8 cellular contexts compared by ENCODE assay signal in the genomic region with DNA sequence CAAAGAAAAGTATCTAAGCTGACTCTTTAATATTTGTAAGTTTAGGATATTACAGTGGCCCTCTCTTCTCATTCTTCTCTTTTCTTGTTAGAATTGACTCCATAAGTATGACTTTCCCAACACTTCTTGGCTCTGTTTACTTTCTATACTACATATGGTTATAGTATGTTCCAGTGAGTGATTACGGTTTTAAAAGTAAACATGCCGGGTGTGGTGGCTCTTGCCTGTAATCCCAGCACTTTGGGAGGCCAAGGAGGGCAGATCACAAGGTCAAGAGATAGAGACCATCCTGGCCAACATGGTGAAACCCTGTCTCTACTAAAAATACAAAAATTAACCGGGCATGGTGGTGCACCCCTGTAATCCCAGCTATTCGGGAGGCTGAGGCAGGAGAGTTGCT. TPM values are rescaled to one million over a fixed set of nuclear protein-coding genes. Genes with fewer than 3 reads are reported as not detected.
DNase-seq lines count a peak whose midpoint lies in the region; ATAC-seq and TF ChIP-seq lines count a peak whose summit lies in the region.
"Not testable (repeated sequence)": the region's sequence is repeated elsewhere in the genome, so short reads cannot be mapped to it uniquely, and the experiment has no call there.

No MANE protein-coding gene starts in this region.

- H4K20me1 ChIP-seq in PC-3 (ENCODE audit: low read length): not testable (repeated sequence)

- H3K9ac ChIP-seq in PC-3 (ENCODE audit: low read length): not testable (repeated sequence)

- ATAC-seq in CD8-positive, alpha-beta T cell; PC-3: not testable (repeated sequence)

- POLR2A ChIA-PET in CD8-positive, alpha-beta T cell (lab: Charles Lee): interaction anchor here (1.0 kb wide), 1 partner anchor 49 kb away, joined by 3 read pairs; no protein-coding TSS in a partner anchor
- POLR2A ChIA-PET in PC-3 (lab: Charles Lee; ENCODE audit: unreplicated experiment); activated CD4-positive, alpha-beta T cell treated with anti-CD3 and anti-CD28 coated beads, Interleukin-2, amount 10 ng/mL, durations not matched to agents 7 days and 5 days (lab: Charles Lee): not testable (repeated sequence)

- not testable (repeated sequence) for DNase-seq in CD8-positive, alpha-beta T cell; PC-3; activated CD4-positive, alpha-beta T cell treated with anti-CD3 and anti-CD28 coated beads, Interleukin-2, amount 10 ng/mL, durations not matched to agents 7 days and 5 days; activated T-helper 2 cell treated with anti-CD3 and anti-CD28 coated beads, Interferon-gamma antibody, Interleukin-2, Interleukin-4, amounts not matched to agents 10 μg/mL and 5 μg/mL and 100 μg/mL, durations not matched to agents 14 hours and 24 hours and 36 hours (ENCODE audit: low spot score); immature natural killer cell; neural crest cell (ENCODE audit: low read depth, low spot score); type B pancreatic cell (ENCODE audit: extremely low spot score, unreplicated experiment)

- peak overlapping the region; percentile 38 for H3K27ac Mint-ChIP-seq in CD8-positive, alpha-beta T cell
- peak overlapping the region; percentile 33 for H3K27ac Mint-ChIP-seq in activated CD4-positive, alpha-beta T cell treated with anti-CD3 and anti-CD28 coated beads, Interleukin-2, amount 10 ng/mL, durations not matched to agents 7 days and 5 days
- peak overlapping the region; percentile 46 for H3K27ac Mint-ChIP-seq in activated T-helper 2 cell treated with anti-CD3 and anti-CD28 coated beads, Interferon-gamma antibody, Interleukin-2, Interleukin-4, amounts not matched to agents 10 μg/mL and 5 μg/mL and 100 μg/mL, durations not matched to agents 14 hours and 24 hours and 36 hours
- H3K27ac Mint-ChIP-seq in brain (peak overlapping the region in 1 of 5 experiments; percentile 70), immature natural killer cell (peak overlapping the region; percentile 39 to 95 (median 74))
- H3K27ac Mint-ChIP-seq in neural crest cell (ENCODE audit: unreplicated experiment); type B pancreatic cell: not testable (repeated sequence)

- H3K36me3 Mint-ChIP-seq in CD8-positive, alpha-beta T cell: peaks cover 28% of the 10 kb centered on the region
- H3K36me3 Mint-ChIP-seq in activated CD4-positive, alpha-beta T cell treated with anti-CD3 and anti-CD28 coated beads, Interleukin-2, amount 10 ng/mL, durations not matched to agents 7 days and 5 days (ENCODE audit: low read depth): peaks cover 32% of the 10 kb centered on the region
- H3K36me3 Mint-ChIP-seq in activated T-helper 2 cell treated with anti-CD3 and anti-CD28 coated beads, Interferon-gamma antibody, Interleukin-2, Interleukin-4, amounts not matched to agents 10 μg/mL and 5 μg/mL and 100 μg/mL, durations not matched to agents 14 hours and 24 hours and 36 hours (ENCODE audit: low read depth): peaks cover 31% of the 10 kb centered on the region
- H3K36me3 Mint-ChIP-seq in brain (peaks cover 36% of the 10 kb centered on the region), type B pancreatic cell (peaks cover 11% of the 10 kb centered on the region)
- H3K36me3 Mint-ChIP-seq in immature natural killer cell; neural crest cell (ENCODE audit: low read depth): not testable (repeated sequence)

- not testable (repeated sequence) for H3K27ac ChIP-seq in CD8-positive, alpha-beta T cell (ENCODE audit: low read depth, low read length); PC-3 (ENCODE audit: low read length)

- not testable (repeated sequence) for H3K36me3 ChIP-seq in CD8-positive, alpha-beta T cell (ENCODE audit: insufficient read depth, low read length); PC-3 (ENCODE audit: low read depth, low read length)

- CTCF ChIA-PET in CD8-positive, alpha-beta T cell (lab: Charles Lee): interaction anchor here (0.7 to 1.2 kb wide), 2 partner anchors 20 to 76 kb away, joined by 3 to 9 read pairs; no protein-coding TSS in a partner anchor
- CTCF ChIA-PET in PC-3 (lab: Charles Lee): not testable (repeated sequence)
- CTCF ChIA-PET in activated CD4-positive, alpha-beta T cell treated with anti-CD3 and anti-CD28 coated beads, Interleukin-2, amount 10 ng/mL, durations not matched to agents 7 days and 5 days (lab: Charles Lee): interaction anchor here (1.2 kb wide), 1 partner anchor 20 kb away, joined by 5 read pairs; no protein-coding TSS in a partner anchor

- H3K27me3 ChIP-seq in CD8-positive, alpha-beta T cell (ENCODE audit: insufficient read depth, low read length); PC-3 (ENCODE audit: low read length): not testable (repeated sequence)

- intact Hi-C loops in CD8-positive, alpha-beta T cell (cut with DNase I, micrococcal nuclease): loop anchor here (10.0 kb wide), 5 partner anchors 208 to 1492 kb away; a partner anchor contains a TSS
- intact Hi-C loops in PC-3 (cut with micrococcal nuclease): not testable (repeated sequence)
- intact Hi-C loops in activated T-helper 2 cell treated with anti-CD3 and anti-CD28 coated beads, Interferon-gamma antibody, Interleukin-2, Interleukin-4, amounts not matched to agents 10 μg/mL and 5 μg/mL and 100 μg/mL, durations not matched to agents 14 hours and 24 hours and 36 hours (cut with micrococcal nuclease): loop anchor here (5.0 to 10.0 kb wide), 4 partner anchors 48 to 210 kb away; a partner anchor contains a TSS

- H3K4me2 ChIP-seq in PC-3 (ENCODE audit: low read length): 0 out of 2 replicates have a peak overlapping the region, but pooled peaks have one; percentile 2

- not testable (repeated sequence) for H3K9me3 Mint-ChIP-seq in CD8-positive, alpha-beta T cell; activated CD4-positive, alpha-beta T cell treated with anti-CD3 and anti-CD28 coated beads, Interleukin-2, amount 10 ng/mL, durations not matched to agents 7 days and 5 days; activated T-helper 2 cell treated with anti-CD3 and anti-CD28 coated beads, Interferon-gamma antibody, Interleukin-2, Interleukin-4, amounts not matched to agents 10 μg/mL and 5 μg/mL and 100 μg/mL, durations not matched to agents 14 hours and 24 hours and 36 hours; brain; immature natural killer cell; neural crest cell; type B pancreatic cell

- peak overlapping the region; percentile 3 for H3K4me3 Mint-ChIP-seq in CD8-positive, alpha-beta T cell
- not testable (repeated sequence) for H3K4me3 Mint-ChIP-seq in activated CD4-positive, alpha-beta T cell treated with anti-CD3 and anti-CD28 coated beads, Interleukin-2, amount 10 ng/mL, durations not matched to agents 7 days and 5 days; activated T-helper 2 cell treated with anti-CD3 and anti-CD28 coated beads, Interferon-gamma antibody, Interleukin-2, Interleukin-4, amounts not matched to agents 10 μg/mL and 5 μg/mL and 100 μg/mL, durations not matched to agents 14 hours and 24 hours and 36 hours (ENCODE audit: low read depth)
- H3K4me3 Mint-ChIP-seq in brain: peak overlapping the region in 4 of 5 experiments; percentile 17 to 99 (median 70)
- peak overlapping the region in 3 of 5 donors; percentile 43 to 96 (median 96) for H3K4me3 Mint-ChIP-seq in immature natural killer cell
- peak overlapping the region; percentile 65 for H3K4me3 Mint-ChIP-seq in neural crest cell
- peak overlapping the region; percentile 27 for H3K4me3 Mint-ChIP-seq in type B pancreatic cell

- H3K9me3 ChIP-seq in CD8-positive, alpha-beta T cell (ENCODE audit: low read length); PC-3 (ENCODE audit: low read length): not testable (repeated sequence)

- H3K4me1 ChIP-seq in CD8-positive, alpha-beta T cell (ENCODE audit: insufficient read depth, low read length): peaks cover 31% of the 10 kb centered on the region
- H3K4me1 ChIP-seq in PC-3 (ENCODE audit: insufficient read depth, low read length): peaks cover 20% of the 10 kb centered on the region

- TF ChIP-seq CTCF in CD8-positive, alpha-beta T cell (IDR thresholded peaks at IDR 0.05); PC-3 (conservative IDR thresholded peaks at IDR 0.05; ENCODE audit: low read depth, low read length); brain (conservative IDR thresholded peaks at IDR 0.05); neural crest cell (conservative IDR thresholded peaks at IDR 0.05); type B pancreatic cell (conservative IDR thresholded peaks at IDR 0.05): not testable (repeated sequence)

- H2AFZ ChIP-seq in PC-3 (ENCODE audit: low read length): not testable (repeated sequence)

- H3K27me3 Mint-ChIP-seq in CD8-positive, alpha-beta T cell (ENCODE audit: low read depth); activated CD4-positive, alpha-beta T cell treated with anti-CD3 and anti-CD28 coated beads, Interleukin-2, amount 10 ng/mL, durations not matched to agents 7 days and 5 days; activated T-helper 2 cell treated with anti-CD3 and anti-CD28 coated beads, Interferon-gamma antibody, Interleukin-2, Interleukin-4, amounts not matched to agents 10 μg/mL and 5 μg/mL and 100 μg/mL, durations not matched to agents 14 hours and 24 hours and 36 hours (ENCODE audit: low read depth); immature natural killer cell (ENCODE audit: low read depth in 3 of 3); neural crest cell (ENCODE audit: low read depth); type B pancreatic cell: not testable (repeated sequence)
- H3K27me3 Mint-ChIP-seq in brain: peaks cover 15% of the 10 kb centered on the region

- peaks cover 81% of the 10 kb centered on the region for H3K79me2 ChIP-seq in PC-3 (ENCODE audit: low read length)

- H3F3A ChIP-seq in PC-3 (ENCODE audit: low read length, unreplicated experiment): not testable (repeated sequence)

- H3K4me1 Mint-ChIP-seq in CD8-positive, alpha-beta T cell (ENCODE audit: low read depth): peaks cover 57% of the 10 kb centered on the region
- H3K4me1 Mint-ChIP-seq in activated CD4-positive, alpha-beta T cell treated with anti-CD3 and anti-CD28 coated beads, Interleukin-2, amount 10 ng/mL, durations not matched to agents 7 days and 5 days: peaks cover 59% of the 10 kb centered on the region
- H3K4me1 Mint-ChIP-seq in activated T-helper 2 cell treated with anti-CD3 and anti-CD28 coated beads, Interferon-gamma antibody, Interleukin-2, Interleukin-4, amounts not matched to agents 10 μg/mL and 5 μg/mL and 100 μg/mL, durations not matched to agents 14 hours and 24 hours and 36 hours (ENCODE audit: low read depth): peaks cover 42% of the 10 kb centered on the region
- peaks cover 40% of the 10 kb centered on the region for H3K4me1 Mint-ChIP-seq in brain
- peaks cover 58 to 66% of the 10 kb centered on the region in 2 donors for H3K4me1 Mint-ChIP-seq in immature natural killer cell
- H3K4me1 Mint-ChIP-seq in neural crest cell: peaks cover 22% of the 10 kb centered on the region
- H3K4me1 Mint-ChIP-seq in type B pancreatic cell (ENCODE audit: unreplicated experiment): peaks cover 13% of the 10 kb centered on the region

- BruUV-seq in PC-3 (replicated peaks; lab: Mats Ljungman, UMichigan): not testable (repeated sequence)

- not testable (repeated sequence) for H3K4me3 ChIP-seq in CD8-positive, alpha-beta T cell (ENCODE audit: low read depth, low read length); PC-3 (ENCODE audit: low read length)

- not testable (repeated sequence) for H3K9me2 ChIP-seq in PC-3 (replicated peaks; ENCODE audit: low read length)

RNA-seq across cellular contexts. Expression of a gene that starts 3.4 kb away (rescaled TPM):
- 10 to 100 TPM; 22.0 to 22.8 TPM for total RNA-seq in CD8-positive, alpha-beta T cell
- total RNA-seq in PC-3 (2014; rRNA removed) (15.7 and 19.6 TPM in 2 replicates), neural crest cell (22.3 and 22.4 TPM in 2 replicates), type B pancreatic cell (ENCODE audit: low replicate concordance) (26.6 and 28.1 TPM in 2 replicates)
- 10 to 100 TPM; 30.2 to 32.1 TPM for total RNA-seq in activated CD4-positive, alpha-beta T cell treated with anti-CD3 and anti-CD28 coated beads, Interleukin-2, amount 10 ng/mL, durations not matched to agents 7 days and 5 days
- 28.6 and 29.6 TPM in 2 replicates for total RNA-seq in activated T-helper 2 cell treated with anti-CD3 and anti-CD28 coated beads, Interferon-gamma antibody, Interleukin-2, Interleukin-4, amounts not matched to agents 10 μg/mL and 5 μg/mL and 100 μg/mL, durations not matched to agents 14 hours and 24 hours and 36 hours
- polyA plus RNA-seq in brain (ENCODE audit: insufficient read depth, low read depth, low replicate concordance) (6.5 TPM), immature natural killer cell (10 to 100 TPM in 2 of 3 donors, 1 to 10 TPM in 1; 6.4 to 17.7 (median 10.6) TPM)
